ENCODE assay signal across 1 cellular context in the genomic region with DNA sequence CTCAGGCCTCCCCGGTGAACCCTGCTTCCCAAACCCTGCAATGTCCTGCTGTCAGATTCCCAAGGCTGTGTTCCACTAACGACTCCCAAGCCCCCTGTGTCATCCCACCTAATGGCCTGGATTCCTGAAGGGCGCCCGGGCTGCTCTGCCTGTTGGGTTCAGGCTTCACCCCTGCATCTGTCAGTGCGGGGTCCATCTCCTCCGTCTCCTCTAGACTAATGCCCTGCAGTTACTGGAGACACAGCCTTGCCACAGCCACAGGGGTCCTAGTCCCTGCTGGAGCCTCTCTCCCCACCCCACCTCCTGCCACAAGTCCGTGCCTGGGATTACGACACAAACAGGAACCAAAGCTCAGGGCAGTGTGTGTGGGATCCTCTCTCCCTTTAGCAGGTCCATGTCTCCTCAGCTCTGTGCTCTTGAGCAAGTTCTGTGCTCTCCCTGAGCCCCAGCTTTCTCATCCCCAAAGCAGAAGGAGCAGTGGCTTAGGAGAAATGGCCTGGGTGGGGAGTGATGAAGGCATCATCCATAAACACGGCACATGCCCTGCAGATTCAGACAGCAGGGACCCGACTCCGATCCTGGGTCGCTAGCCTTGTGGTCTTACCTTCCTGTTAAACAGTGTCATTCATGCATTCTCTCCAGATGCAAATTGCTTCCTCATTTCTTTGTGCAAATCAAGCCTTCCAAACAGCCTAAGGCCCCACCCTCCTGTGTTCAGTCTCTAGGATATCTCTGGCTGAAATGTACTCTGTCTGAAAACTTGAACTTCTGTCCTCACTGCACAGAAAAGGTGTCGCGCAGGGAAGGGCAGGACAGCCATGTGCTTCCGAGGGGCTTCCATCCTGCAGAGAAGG.
TF ChIP-seq lines count a peak whose summit lies in the region.

No MANE protein-coding gene starts in this region.

TF ChIP-seq in HepG2, 621 proteins besides CTCF, POLR2A, EP300 and RAD21:
- TF ChIP-seq HOXA3 (CRISPR knock-in tag; IDR thresholded peaks at IDR 0.05) (no peak), ZNF383 (CRISPR knock-in tag; IDR thresholded peaks at IDR 0.05; ENCODE audit: borderline replicate concordance) (no peak), ZNF800 (CRISPR knock-in tag; IDR thresholded peaks at IDR 0.05) (no peak), ZSCAN9 (CRISPR knock-in tag; IDR thresholded peaks at IDR 0.05; ENCODE audit: borderline replicate concordance) (no peak), KDM6A (CRISPR knock-in tag; IDR thresholded peaks at IDR 0.05; ENCODE audit: low read depth) (no peak), CCDC6 (CRISPR knock-in tag; IDR thresholded peaks at IDR 0.05) (no peak), ZNF839 (CRISPR knock-in tag; IDR thresholded peaks at IDR 0.05; ENCODE audit: borderline replicate concordance) (no peak), MEIS1 (CRISPR knock-in tag; IDR thresholded peaks at IDR 0.05; ENCODE audit: borderline replicate concordance) (no peak), ZNF674 (CRISPR knock-in tag; IDR thresholded peaks at IDR 0.05; ENCODE audit: low read depth) (no peak), RCOR2 (CRISPR knock-in tag; IDR thresholded peaks at IDR 0.05) (no peak), RBFOX2 (IDR thresholded peaks at IDR 0.05; ENCODE audit: low read depth, low read length) (no peak)
- TF ChIP-seq, protein P1, sequence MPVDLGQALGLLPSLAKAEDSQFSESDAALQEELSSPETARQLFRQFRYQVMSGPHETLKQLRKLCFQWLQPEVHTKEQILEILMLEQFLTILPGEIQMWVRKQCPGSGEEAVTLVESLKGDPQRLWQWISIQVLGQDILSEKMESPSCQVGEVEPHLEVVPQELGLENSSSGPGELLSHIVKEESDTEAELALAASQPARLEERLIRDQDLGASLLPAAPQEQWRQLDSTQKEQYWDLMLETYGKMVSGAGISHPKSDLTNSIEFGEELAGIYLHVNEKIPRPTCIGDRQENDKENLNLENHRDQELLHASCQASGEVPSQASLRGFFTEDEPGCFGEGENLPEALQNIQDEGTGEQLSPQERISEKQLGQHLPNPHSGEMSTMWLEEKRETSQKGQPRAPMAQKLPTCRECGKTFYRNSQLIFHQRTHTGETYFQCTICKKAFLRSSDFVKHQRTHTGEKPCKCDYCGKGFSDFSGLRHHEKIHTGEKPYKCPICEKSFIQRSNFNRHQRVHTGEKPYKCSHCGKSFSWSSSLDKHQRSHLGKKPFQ (CRISPR knock-in tag; IDR thresholded peaks at IDR 0.05; ENCODE audit: insufficient replicate concordance), result no peak
- TF ChIP-seq, protein P2, sequence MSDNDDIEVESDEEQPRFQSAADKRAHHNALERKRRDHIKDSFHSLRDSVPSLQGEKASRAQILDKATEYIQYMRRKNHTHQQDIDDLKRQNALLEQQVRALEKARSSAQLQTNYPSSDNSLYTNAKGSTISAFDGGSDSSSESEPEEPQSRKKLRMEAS (IDR thresholded peaks at IDR 0.05), result no peak
